In genomic region chrX:117610049-117610448, GRCh38 we compare ENCODE assay signal across 9 cellular contexts.
"Had no signal": no experiment of that assay in that cellular context is flagged by ENCODE, and none has a peak within 500 bp of the region (broad histone marks: within the 10 kb centered on the region; RNA-seq: fewer than 3 reads in every experiment).

No MANE protein-coding gene starts in this region.

- H3K9me3 ChIP-seq: HAP-1 had no signal

- H3K4me3 ChIP-seq: GM23338, HAP-1, K562 had no signal

- H3K4me2 ChIP-seq: GM23338 had no signal

- H2AFZ ChIP-seq: GM23338 had no signal

- ATAC-seq: GM23338, HCT116, K562 had no signal

- DNase-seq: H7, HFFc6, Kasumi-1, KG1 had no signal

- H3K36me3 ChIP-seq: HAP-1 had no signal

- FAIRE-seq: HTR-8/SVneo, K562 had no signal
